ENCODE assay signal across 30 cellular contexts in genomic region chr19:4488496-4488895, GRCh38. TPM values are rescaled to one million over a fixed set of nuclear protein-coding genes. Genes with fewer than 3 reads are reported as not detected.
"Had no signal": no experiment of that assay in that cellular context is flagged by ENCODE, and none has a peak within 500 bp of the region (broad histone marks: within the 10 kb centered on the region; RNA-seq: fewer than 3 reads in every experiment).

No MANE protein-coding gene starts in this region.

- DNase-seq: activated CD4-positive, alpha-beta T cell treated with anti-CD3 and anti-CD28 coated beads, Interleukin-2, amount 10 ng/mL, durations not matched to agents 24 days and 14 days; activated CD4-positive, alpha-beta T cell treated with anti-CD3 and anti-CD28 coated beads, Interleukin-2, amount 50 U/mL, for 48 hours; activated CD8-positive, alpha-beta T cell treated with anti-CD3 and anti-CD28 coated beads, Interleukin-2, amount 10 ng/mL, durations not matched to agents 7 days and 5 days; activated gamma-delta T cell; activated naive CD4-positive, alpha-beta T cell treated with Interleukin-2 at 50 U/mL for 16 hours; activated naive CD8-positive, alpha-beta T cell treated with anti-CD3 and anti-CD28 coated beads, Interleukin-2, amount 10 ng/mL, durations not matched to agents 7 days and 5 days; activated T-cell treated with anti-CD3 and anti-CD28 coated beads, Interleukin-2, amount 50 U/mL, for 24 hours; amygdala; MM.1S; MV-4-11; NCI-H1092; NCI-H1436 treated with DMSO at 0.1 percent for 48 hours; NCI-H1694 treated with DMSO at 0.1 percent for 48 hours; NCI-H2029; NCI-H345; NCI-H524 treated with DMSO at 0.1 percent for 48 hours; NCI-H748 treated with DMSO at 0.1 percent for 48 hours; NK-92 treated with Interleukin-12 subunit alpha and Interleukin-12 subunit beta, amount 100 ng/mL, for 24 hours; PC-3; Peyer's patch; Right ventricle myocardium superior; RPMI8226 had no signal

- H3K4me3 ChIP-seq: ascending aorta, cardiac muscle cell, Peyer's patch had no signal

- H3K9me3 ChIP-seq: ascending aorta, Peyer's patch had no signal

- H3K27me3 ChIP-seq: ascending aorta, cardiac muscle cell, Peyer's patch had no signal

- H3K27me3 Mint-ChIP-seq: activated CD4-positive, alpha-beta T cell treated with anti-CD3 and anti-CD28 coated beads, Interleukin-2, amount 10 ng/mL, durations not matched to agents 24 days and 14 days; activated naive CD4-positive, alpha-beta T cell treated with anti-CD3 and anti-CD28 coated beads, Interleukin-2, amount 50 U/mL, for 24 hours; activated naive CD8-positive, alpha-beta T cell treated with anti-CD3 and anti-CD28 coated beads, Interleukin-2, amount 10 ng/mL, durations not matched to agents 7 days and 5 days; activated T-cell treated with anti-CD3 and anti-CD28 coated beads, Interleukin-2, amount 50 U/mL, for 24 hours had no signal

- H3K27ac ChIP-seq: ascending aorta, cardiac muscle cell, Peyer's patch had no signal

- H3K4me1 Mint-ChIP-seq: activated naive CD4-positive, alpha-beta T cell treated with anti-CD3 and anti-CD28 coated beads, Interleukin-2, amount 50 U/mL, for 24 hours; activated naive CD8-positive, alpha-beta T cell treated with anti-CD3 and anti-CD28 coated beads, Interleukin-2, amount 10 ng/mL, durations not matched to agents 7 days and 5 days had no signal

- H3K27ac Mint-ChIP-seq: activated CD4-positive, alpha-beta T cell treated with anti-CD3 and anti-CD28 coated beads, Interleukin-2, amount 10 ng/mL, durations not matched to agents 24 days and 14 days; activated CD8-positive, alpha-beta T cell treated with anti-CD3 and anti-CD28 coated beads, Interleukin-2, amount 10 ng/mL, durations not matched to agents 7 days and 5 days; activated naive CD4-positive, alpha-beta T cell treated with anti-CD3 and anti-CD28 coated beads, Interleukin-2, amount 50 U/mL, for 24 hours; activated naive CD8-positive, alpha-beta T cell treated with anti-CD3 and anti-CD28 coated beads, Interleukin-2, amount 10 ng/mL, durations not matched to agents 7 days and 5 days; activated T-cell treated with anti-CD3 and anti-CD28 coated beads, Interleukin-2, amount 50 U/mL, for 24 hours; activated T-helper 2 cell treated with anti-CD3 and anti-CD28 coated beads, Interferon-gamma antibody, Interleukin-2, Interleukin-4, amounts not matched to agents 10 μg/mL and 5 μg/mL and 100 μg/mL, durations not matched to agents 14 hours and 24 hours and 36 hours; T-helper 1 cell treated with Interleukin-12 subunit alpha and Interleukin-12 subunit beta and Interleukin-4 antibody, amounts not matched to agents 30 μg/mL and 1 μg/mL, for 36 hours; T-helper 2 cell treated with Interferon-gamma antibody and Interleukin-4, amounts not matched to agents 5 μg/mL and 100 μg/mL, for 36 hours had no signal

- H3K9me3 Mint-ChIP-seq: activated CD4-positive, alpha-beta T cell treated with anti-CD3 and anti-CD28 coated beads, Interleukin-2, amount 10 ng/mL, durations not matched to agents 24 days and 14 days; activated naive CD4-positive, alpha-beta T cell treated with anti-CD3 and anti-CD28 coated beads, Interleukin-2, amount 50 U/mL, for 24 hours; activated naive CD8-positive, alpha-beta T cell treated with anti-CD3 and anti-CD28 coated beads, Interleukin-2, amount 10 ng/mL, durations not matched to agents 7 days and 5 days; activated T-cell treated with anti-CD3 and anti-CD28 coated beads, Interleukin-2, amount 50 U/mL, for 24 hours; activated T-helper 2 cell treated with anti-CD3 and anti-CD28 coated beads, Interferon-gamma antibody, Interleukin-2, Interleukin-4, amounts not matched to agents 10 μg/mL and 5 μg/mL and 100 μg/mL, durations not matched to agents 14 hours and 24 hours and 36 hours; T-helper 1 cell treated with Interleukin-12 subunit alpha and Interleukin-12 subunit beta and Interleukin-4 antibody, amounts not matched to agents 30 μg/mL and 1 μg/mL, for 36 hours; T-helper 2 cell treated with Interferon-gamma antibody and Interleukin-4, amounts not matched to agents 5 μg/mL and 100 μg/mL, for 36 hours had no signal

- H3K4me3 Mint-ChIP-seq: activated CD4-positive, alpha-beta T cell treated with anti-CD3 and anti-CD28 coated beads, Interleukin-2, amount 10 ng/mL, durations not matched to agents 24 days and 14 days; activated CD8-positive, alpha-beta T cell treated with anti-CD3 and anti-CD28 coated beads, Interleukin-2, amount 10 ng/mL, durations not matched to agents 7 days and 5 days; activated naive CD4-positive, alpha-beta T cell treated with anti-CD3 and anti-CD28 coated beads, Interleukin-2, amount 50 U/mL, for 24 hours; activated naive CD8-positive, alpha-beta T cell treated with anti-CD3 and anti-CD28 coated beads, Interleukin-2, amount 10 ng/mL, durations not matched to agents 7 days and 5 days; activated T-cell treated with anti-CD3 and anti-CD28 coated beads, Interleukin-2, amount 50 U/mL, for 24 hours; T-helper 1 cell treated with Interleukin-12 subunit alpha and Interleukin-12 subunit beta and Interleukin-4 antibody, amounts not matched to agents 30 μg/mL and 1 μg/mL, for 36 hours; T-helper 2 cell treated with Interferon-gamma antibody and Interleukin-4, amounts not matched to agents 5 μg/mL and 100 μg/mL, for 36 hours had no signal

- H3K4me1 ChIP-seq: ascending aorta, Peyer's patch had no signal

- ATAC-seq: activated CD8-positive, alpha-beta T cell treated with anti-CD3 and anti-CD28 coated beads, Interleukin-2, amount 10 ng/mL, durations not matched to agents 7 days and 5 days; PC-3 had no signal

RNA-seq across cellular contexts. Expression of gene PLIN4, which starts 29.8 kb away (rescaled TPM):
- total RNA-seq: activated CD4-positive, alpha-beta T cell treated with anti-CD3 and anti-CD28 coated beads, Interleukin-2, amount 10 ng/mL, durations not matched to agents 24 days and 14 days; activated CD8-positive, alpha-beta T cell treated with anti-CD3 and anti-CD28 coated beads, Interleukin-2, amount 10 ng/mL, durations not matched to agents 7 days and 5 days had no signal

RNA-seq across cellular contexts. Expression of gene PLIN5, which starts 46.5 kb away (rescaled TPM):
- total RNA-seq: activated CD4-positive, alpha-beta T cell treated with anti-CD3 and anti-CD28 coated beads, Interleukin-2, amount 10 ng/mL, durations not matched to agents 24 days and 14 days; activated CD8-positive, alpha-beta T cell treated with anti-CD3 and anti-CD28 coated beads, Interleukin-2, amount 10 ng/mL, durations not matched to agents 7 days and 5 days; NCI-H460 had no signal

RNA-seq across cellular contexts. Expression of gene LRG1, which starts 51.3 kb away (rescaled TPM):
- total RNA-seq: activated CD8-positive, alpha-beta T cell treated with anti-CD3 and anti-CD28 coated beads, Interleukin-2, amount 10 ng/mL, durations not matched to agents 7 days and 5 days; activated naive CD8-positive, alpha-beta T cell treated with anti-CD3 and anti-CD28 coated beads, Interleukin-2, amount 10 ng/mL, durations not matched to agents 7 days and 5 days; LHCN-M2 had no signal
